ENCODE assay signal across 3 cellular contexts in genomic region chr1:235573880-235574279, GRCh38.
TF ChIP-seq lines count a peak whose summit lies in the region.

No MANE protein-coding gene starts in this region.

TF ChIP-seq in A549, 52 proteins besides CTCF, POLR2A, EP300 and RAD21:
- no peak for TF ChIP-seq SREBF2 (IDR thresholded peaks at IDR 0.05)
- TF ChIP-seq KDM1A (IDR thresholded peaks at IDR 0.05; ENCODE audit: low read depth), result no peak
- peak; percentile 58 for TF ChIP-seq MAFK (IDR thresholded peaks at IDR 0.05; ENCODE audit: partially characterized antibody)

TF ChIP-seq in IMR-90, 13 proteins besides CTCF, POLR2A, EP300 and RAD21:
- TF ChIP-seq CHD1 (IDR thresholded peaks at IDR 0.05; ENCODE audit: low read depth, low read length), result no peak
- no peak for TF ChIP-seq FOS (IDR thresholded peaks at IDR 0.05; ENCODE audit: low read depth, low read length)
- no peak for TF ChIP-seq NFE2L2 (IDR thresholded peaks at IDR 0.05; ENCODE audit: low read depth, low read length)
- no peak for TF ChIP-seq RCOR1 (IDR thresholded peaks at IDR 0.05; ENCODE audit: insufficient replicate concordance, low read length)
- no peak for TF ChIP-seq RFX5 (IDR thresholded peaks at IDR 0.05; ENCODE audit: low read depth, low read length)
- no peak for TF ChIP-seq CEBPB (IDR thresholded peaks at IDR 0.05; ENCODE audit: low read depth, low read length)
- TF ChIP-seq MAFK (IDR thresholded peaks at IDR 0.05; ENCODE audit: low read depth, low read length), result peak; percentile 32; the same call in 1 of the 2 replicates

TF ChIP-seq in K562, 482 proteins besides CTCF, POLR2A, EP300 and RAD21:
- peak; percentile 46; the same call in 1 of the 2 replicates for TF ChIP-seq MAFG (tag; conservative IDR thresholded peaks at IDR 0.05)
- peak; percentile 65; the same call in 1 of the 2 replicates for TF ChIP-seq C11orf30 (IDR thresholded peaks at IDR 0.05; ENCODE audit: low read depth)
- TF ChIP-seq ZNF232 (CRISPR knock-in tag; IDR thresholded peaks at IDR 0.05), result no peak
- peak; percentile 86 for TF ChIP-seq ZNF316 (IDR thresholded peaks at IDR 0.05)
- TF ChIP-seq MAFK (IDR thresholded peaks at IDR 0.05; ENCODE audit: low read length), result peak; percentile 10; the same call in 1 of the 2 replicates
